11 cellular contexts compared by ENCODE assay signal in genomic region chr6:89562114-89562815, GRCh38.
DNase-seq lines count a peak whose midpoint lies in the region; ATAC-seq and TF ChIP-seq lines count a peak whose summit lies in the region.
"Had no signal": no experiment of that assay in that cellular context is flagged by ENCODE, and none has a peak within 500 bp of the region (broad histone marks: within the 10 kb centered on the region; RNA-seq: fewer than 3 reads in every experiment).

No MANE protein-coding gene starts in this region.

- H3K27me3 ChIP-seq in BE2C (peaks cover 9% of the 10 kb centered on the region), heart right ventricle (no peaks in the 10 kb centered on the region)
- H3K27me3 ChIP-seq: transverse colon had no signal

- 64 to 68% methylated on average over 18 of the region's 18 CpGs for WGBS in heart right ventricle, 2 donors

- no peaks in the 10 kb centered on the region for H3K36me3 ChIP-seq in BE2C
- H3K36me3 ChIP-seq in heart right ventricle = peaks cover 0 to 4% (median 0%) of the 10 kb centered on the region in 9 donors
- H3K36me3 ChIP-seq: transverse colon had no signal

- no peaks in the 10 kb centered on the region for H3K4me1 ChIP-seq in BE2C
- peaks cover 0 to 16% (median 4%) of the 10 kb centered on the region in 9 donors for H3K4me1 ChIP-seq in heart right ventricle
- H3K4me1 ChIP-seq: transverse colon had no signal

- H3K4me3 ChIP-seq in BE2C (ENCODE audit: low read depth, low read length) (peak overlapping the region; percentile 39), heart right ventricle (peak overlapping the region in 7 of 10 donors; percentile 1 to 40 (median 32))
- H3K4me3 ChIP-seq: transverse colon had no signal

- no peaks in the 10 kb centered on the region for H3K4me1 Mint-ChIP-seq in Calu3 (ENCODE audit: low read depth, unreplicated experiment)

- CTCF ChIA-PET in Calu3 (lab: Charles Lee) = no interaction called here

- no peak overlapping the region for H3K27ac Mint-ChIP-seq in Calu3 (ENCODE audit: unreplicated experiment)

- no peaks in the 10 kb centered on the region for H3K9me3 ChIP-seq in BE2C
- H3K9me3 ChIP-seq in heart right ventricle = peaks cover 0 to 6% (median 0%) of the 10 kb centered on the region in 11 donors

- peak overlapping the region in 1 of 10 donors; percentile 39 for H3K27ac ChIP-seq in heart right ventricle
- H3K27ac ChIP-seq: transverse colon had no signal

- no TSS peak for BruUV-seq in Calu3 (replicated peaks; lab: Mats Ljungman, UMichigan)

- H3K4me3 Mint-ChIP-seq in Calu3 (ENCODE audit: low read depth, unreplicated experiment) = no peak overlapping the region

- DNase-seq in BE2C (no peak), SK-N-DZ (ENCODE audit: low spot score) (peak; percentile 45), heart right ventricle (no peak), posterior cingulate gyrus (peak in 9 of 10 donors; percentile 27 to 87 (median 37)), Calu3 (no peak)
- no peak for DNase-seq in activated T-cell treated with anti-CD3 and anti-CD28 coated beads, Interleukin-2, amount 50 U/mL, for 48 hours
- DNase-seq in stimulated activated CD4-positive, alpha-beta T cell treated with anti-CD3 and anti-CD28 coated beads, Interleukin-2, amount 100 ng/mL, for 24 hours = no peak
- DNase-seq: amniotic stem cell; stimulated activated CD4-positive, alpha-beta T cell treated with anti-CD3 and anti-CD28 coated beads, Interleukin-2, amount 100 ng/mL, for 48 hours; transverse colon had no signal

- peaks cover 3% of the 10 kb centered on the region for H3K9me3 Mint-ChIP-seq in Calu3 (ENCODE audit: low read depth, unreplicated experiment)

- intact Hi-C loops in heart right ventricle (cut with DNase I) (no loop called here), posterior cingulate gyrus (cut with DNase I) (no loop called here), Calu3 (cut with micrococcal nuclease; ENCODE audit: unreplicated experiment) (no loop called here)

- ATAC-seq in heart right ventricle (peak in 4 of 8 donors; percentile 32 to 60 (median 48)), GM21723 (IDR thresholded peaks at IDR 0.05; ENCODE audit: unreplicated experiment) (no peak)

- TF ChIP-seq CTCF in BE2C (IDR thresholded peaks at IDR 0.05; ENCODE audit: low read depth, low read length) (peak; percentile 11; the same call in 1 of the 2 replicates), heart right ventricle (IDR thresholded peaks at IDR 0.05) (no peak), Calu3 (IDR thresholded peaks at IDR 0.05; ENCODE audit: unreplicated experiment) (no peak)

- peaks cover 5% of the 10 kb centered on the region for H3K27me3 Mint-ChIP-seq in Calu3 (ENCODE audit: unreplicated experiment)

- H3K36me3 Mint-ChIP-seq in Calu3 (ENCODE audit: insufficient read depth, unreplicated experiment) = no peaks in the 10 kb centered on the region

Comparison
In these comparisons a context has a peak if more than half of its experiments do, and no peak if none do; other contexts are left out.
1. DNase-seq: peak in SK-N-DZ (single experiment) and posterior cingulate gyrus (9 of 10); none in BE2C (single experiment), heart right ventricle (0 of 2), Calu3 (single experiment), activated T-cell treated with anti-CD3 and anti-CD28 coated beads, Interleukin-2, amount 50 U/mL, for 48 hours (0 of 2) and stimulated activated CD4-positive, alpha-beta T cell treated with anti-CD3 and anti-CD28 coated beads, Interleukin-2, amount 100 ng/mL, for 24 hours (0 of 2).